In genomic region chr20:38337561-38338140, GRCh38 we compare ENCODE assay signal across 8 cellular contexts. TPM values are rescaled to one million over a fixed set of nuclear protein-coding genes. Genes with fewer than 3 reads are reported as not detected.
DNase-seq lines count a peak whose midpoint lies in the region; ATAC-seq and TF ChIP-seq lines count a peak whose summit lies in the region.

No MANE protein-coding gene starts in this region.

- intact Hi-C loops in PC-3 (cut with micrococcal nuclease) (no loop called here), gastrocnemius medialis (cut with DNase I; ENCODE audit: low total_unique reads) (no loop called here)

- H3K27me3 ChIP-seq in PC-3 (ENCODE audit: low read length) (no peaks in the 10 kb centered on the region), gastrocnemius medialis (no peaks in the 10 kb centered on the region)
- no peaks in the 10 kb centered on the region for H3K27me3 ChIP-seq in CD8-positive, alpha-beta memory T cell (ENCODE audit: insufficient read depth, low read length, poor library complexity, severe bottlenecking)

- H3K4me1 Mint-ChIP-seq in activated T-cell treated with anti-CD3 and anti-CD28 coated beads, Interleukin-2, amount 50 U/mL, for 72 hours (ENCODE audit: low read depth): no peaks in the 10 kb centered on the region
- no peaks in the 10 kb centered on the region for H3K4me1 Mint-ChIP-seq in CD8-positive, alpha-beta memory T cell

- H3K36me3 ChIP-seq in PC-3 (ENCODE audit: low read depth, low read length) (no peaks in the 10 kb centered on the region), gastrocnemius medialis (no peaks in the 10 kb centered on the region)
- no peaks in the 10 kb centered on the region for H3K36me3 ChIP-seq in CD8-positive, alpha-beta memory T cell (ENCODE audit: insufficient read depth, low read length)

- CTCF ChIA-PET in PC-3 (lab: Charles Lee) (interaction anchor here (0.5 kb wide), 1 partner anchor 19 kb away, joined by 4 read pairs; no protein-coding TSS in a partner anchor), GM10248 (lab: Yijun Ruan, JAX) (no interaction called here)
- CTCF ChIA-PET in CD8-positive, alpha-beta memory T cell (lab: Charles Lee): no interaction called here

- peak; percentile 25 to 26 for DNase-seq in activated T-cell treated with anti-CD3 and anti-CD28 coated beads, Interleukin-2, amount 50 U/mL, for 72 hours
- no peak for DNase-seq in activated T-cell treated with anti-CD3 and anti-CD28 coated beads for 4 hours
- DNase-seq in PC-3: peak; percentile 52
- peak; percentile 20 for DNase-seq in fibroblast of pulmonary artery (ENCODE audit: low read depth)
- DNase-seq in gastrocnemius medialis: no peak
- no peak for DNase-seq in NCI-H187 treated with DMSO at 0.1 percent for 48 hours (lab: John Stamatoyannopoulos, UW)
- no peak for DNase-seq in CD8-positive, alpha-beta memory T cell
- no peak for DNase-seq in GM10248 (ENCODE audit: extremely low spot score)

- POLR2A ChIA-PET in PC-3 (lab: Charles Lee; ENCODE audit: unreplicated experiment): no interaction called here
- POLR2A ChIA-PET in CD8-positive, alpha-beta memory T cell (lab: Charles Lee): no interaction called here
- POLR2A ChIA-PET in GM10248 (lab: Yijun Ruan, JAX): no interaction called here

- peak; percentile 25 to 41 for ATAC-seq in activated T-cell treated with anti-CD3 and anti-CD28 coated beads, Interleukin-2, amount 50 U/mL, for 72 hours (replicated peaks in 1 of 2)
- ATAC-seq in PC-3 (peak; percentile 24; the same call in 1 of the 2 replicates), gastrocnemius medialis (no peak)

- H3K4me1 ChIP-seq in PC-3 (ENCODE audit: insufficient read depth, low read length): no peaks in the 10 kb centered on the region
- no peaks in the 10 kb centered on the region for H3K4me1 ChIP-seq in gastrocnemius medialis
- no peaks in the 10 kb centered on the region for H3K4me1 ChIP-seq in CD8-positive, alpha-beta memory T cell (ENCODE audit: insufficient read depth, low read length)

- H3K79me2 ChIP-seq in PC-3 (ENCODE audit: low read length): no peaks in the 10 kb centered on the region

- peaks cover 3 to 5% of the 10 kb centered on the region in 2 donors for H3K36me3 Mint-ChIP-seq in activated T-cell treated with anti-CD3 and anti-CD28 coated beads, Interleukin-2, amount 50 U/mL, for 72 hours (ENCODE audit: insufficient read depth in 2 of 2)
- H3K36me3 Mint-ChIP-seq in CD8-positive, alpha-beta memory T cell: peaks cover 0 to 3% (median 0%) of the 10 kb centered on the region in 3 donors

- peaks cover 4% of the 10 kb centered on the region; the same call in 1 of the 2 replicates for H3K9me3 ChIP-seq in PC-3 (ENCODE audit: low read length)
- H3K9me3 ChIP-seq in gastrocnemius medialis: no peaks in the 10 kb centered on the region
- H3K9me3 ChIP-seq in CD8-positive, alpha-beta memory T cell (ENCODE audit: low read length): peaks cover 7% of the 10 kb centered on the region

- no peak for TF ChIP-seq POLR2A in gastrocnemius medialis (IDR thresholded peaks at IDR 0.05)

- no peak overlapping the region for H3K9ac ChIP-seq in PC-3 (ENCODE audit: low read length)

- no TSS peak for BruUV-seq in PC-3 (replicated peaks; lab: Mats Ljungman, UMichigan)

- no peak overlapping the region for H3K4me3 ChIP-seq in PC-3 (ENCODE audit: low read length)
- H3K4me3 ChIP-seq in fibroblast of pulmonary artery (replicated peaks; ENCODE audit: low read depth, low read length): no peak overlapping the region
- H3K4me3 ChIP-seq in gastrocnemius medialis: no peak overlapping the region
- no peak overlapping the region for H3K4me3 ChIP-seq in CD8-positive, alpha-beta memory T cell (ENCODE audit: low read length)

- peaks cover 2 to 7% of the 10 kb centered on the region in 2 donors for H3K9me3 Mint-ChIP-seq in activated T-cell treated with anti-CD3 and anti-CD28 coated beads, Interleukin-2, amount 50 U/mL, for 72 hours
- H3K9me3 Mint-ChIP-seq in CD8-positive, alpha-beta memory T cell: peaks cover 0 to 15% (median 10%) of the 10 kb centered on the region in 5 donors

- TF ChIP-seq CTCF in PC-3 (conservative IDR thresholded peaks at IDR 0.05; ENCODE audit: low read depth, low read length) (peak; percentile 72), fibroblast of pulmonary artery (IDR thresholded peaks at IDR 0.05; ENCODE audit: low read length, missing control alignments) (peak; percentile 49), gastrocnemius medialis (IDR thresholded peaks at IDR 0.05 in 4 of 5, conservative IDR thresholded peaks at IDR 0.05 in 1 of 5) (peak in 3 of 5 experiments; percentile 20 to 51 (median 22)), GM10248 (IDR thresholded peaks at IDR 0.05; ENCODE audit: control extremely low read depth, extremely low read depth, low read depth, missing control alignments) (no peak)

- in situ Hi-C loops in gastrocnemius medialis (cut with MboI; ENCODE audit: low sequenced_read_pairs in 4 of 4): loop anchor here in 1 of 4 donors (25.0 kb wide), 1 partner anchor 275 kb away; no protein-coding TSS in a partner anchor

- H3K4me3 Mint-ChIP-seq in activated T-cell treated with anti-CD3 and anti-CD28 coated beads, Interleukin-2, amount 50 U/mL, for 72 hours: no peak overlapping the region
- H3K4me3 Mint-ChIP-seq in CD8-positive, alpha-beta memory T cell: no peak overlapping the region

- no peaks in the 10 kb centered on the region for H4K20me1 ChIP-seq in PC-3 (ENCODE audit: low read length)

- no peak overlapping the region for H3K27ac ChIP-seq in PC-3 (ENCODE audit: low read length)
- no peak overlapping the region for H3K27ac ChIP-seq in gastrocnemius medialis
- H3K27ac ChIP-seq in CD8-positive, alpha-beta memory T cell (ENCODE audit: low read depth, low read length): no peak overlapping the region

- no peaks in the 10 kb centered on the region for H3K9me2 ChIP-seq in PC-3 (replicated peaks; ENCODE audit: low read length)

- no peak overlapping the region for H3K4me2 ChIP-seq in PC-3 (ENCODE audit: low read length)

- H3F3A ChIP-seq in PC-3 (ENCODE audit: low read length, unreplicated experiment): no peaks in the 10 kb centered on the region

- H3K27ac Mint-ChIP-seq in activated T-cell treated with anti-CD3 and anti-CD28 coated beads, Interleukin-2, amount 50 U/mL, for 72 hours: no peak overlapping the region
- H3K27ac Mint-ChIP-seq in CD8-positive, alpha-beta memory T cell: no peak overlapping the region

- peaks cover 24% of the 10 kb centered on the region for H3K27me3 Mint-ChIP-seq in activated T-cell treated with anti-CD3 and anti-CD28 coated beads, Interleukin-2, amount 50 U/mL, for 72 hours (ENCODE audit: low read depth)
- peaks cover 10 to 39% of the 10 kb centered on the region in 2 donors for H3K27me3 Mint-ChIP-seq in CD8-positive, alpha-beta memory T cell

- H2AFZ ChIP-seq in PC-3 (ENCODE audit: low read length): no peak overlapping the region

RNA-seq across cellular contexts. Expression of gene LBP, which starts 8.6 kb away (rescaled TPM):
- total RNA-seq in activated T-cell treated with anti-CD3 and anti-CD28 coated beads, Interleukin-2, amount 50 U/mL, for 72 hours: not detected
- total RNA-seq in PC-3 (2014; rRNA removed) (not detected in 2 replicates), gastrocnemius medialis (10 to 100 TPM in 1 of 4 donors, 1 to 10 TPM in 3; 1.4 to 17.9 (median 6.5) TPM)
- total RNA-seq in CD8-positive, alpha-beta memory T cell: not detected
- not detected for polyA plus RNA-seq in CD8-positive, alpha-beta memory T cell

RNA-seq across cellular contexts. Expression of gene BPI, which starts 33.7 kb away (rescaled TPM):
- not detected for total RNA-seq in activated T-cell treated with anti-CD3 and anti-CD28 coated beads, Interleukin-2, amount 50 U/mL, for 72 hours
- total RNA-seq in PC-3 (2014; rRNA removed): not detected in 2 replicates
- total RNA-seq in gastrocnemius medialis: not detected
- total RNA-seq in CD8-positive, alpha-beta memory T cell: not detected
- not detected for polyA plus RNA-seq in CD8-positive, alpha-beta memory T cell

Comparison
In these comparisons a context has a peak if more than half of its experiments do, and no peak if none do; other contexts are left out.
1. DNase-seq: peak in activated T-cell treated with anti-CD3 and anti-CD28 coated beads, Interleukin-2, amount 50 U/mL, for 72 hours (2 of 2), PC-3 (single experiment) and fibroblast of pulmonary artery (single experiment); none in activated T-cell treated with anti-CD3 and anti-CD28 coated beads for 4 hours (single experiment), gastrocnemius medialis (0 of 2), NCI-H187 treated with DMSO at 0.1 percent for 48 hours (single experiment), CD8-positive, alpha-beta memory T cell (0 of 5) and GM10248 (single experiment).
2. ATAC-seq: peak in activated T-cell treated with anti-CD3 and anti-CD28 coated beads, Interleukin-2, amount 50 U/mL, for 72 hours (2 of 2) and PC-3 (single experiment); none in gastrocnemius medialis (0 of 2).